Comparison of ENCODE assay signal across 9 cellular contexts in genomic region chr17:78935419-78936323, GRCh38. TPM values are rescaled to one million over a fixed set of nuclear protein-coding genes. Genes with fewer than 3 reads are reported as not detected.
DNase-seq lines count a peak whose midpoint lies in the region; ATAC-seq and TF ChIP-seq lines count a peak whose summit lies in the region.
"Had no signal": no experiment of that assay in that cellular context is flagged by ENCODE, and none has a peak within 500 bp of the region (broad histone marks: within the 10 kb centered on the region; RNA-seq: fewer than 3 reads in every experiment).

No MANE protein-coding gene starts in this region.

- TF ChIP-seq CTCF in AG09319 (IDR thresholded peaks at IDR 0.05; ENCODE audit: low read depth, low read length): no peak
- no peak for TF ChIP-seq CTCF in omental fat pad (IDR thresholded peaks at IDR 0.05)

- ATAC-seq in omental fat pad (ENCODE audit: low FRiP score): peak; percentile 74
- no peak for ATAC-seq in GM21423 (IDR thresholded peaks at IDR 0.05; ENCODE audit: unreplicated experiment)
- no peak for ATAC-seq in HG02798 (IDR thresholded peaks at IDR 0.05; ENCODE audit: poor library complexity, unreplicated experiment)
- no peak for ATAC-seq in HG02973 (IDR thresholded peaks at IDR 0.05; ENCODE audit: unreplicated experiment)

- peak; percentile 87 for DNase-seq in AG09319 (ENCODE audit: extremely low read depth, low read depth)
- peak; percentile 43 to 94 for DNase-seq in NCI-H446 (lab: John Stamatoyannopoulos, UW)
- DNase-seq in epidermal melanocyte (ENCODE audit: insufficient read length, low spot score): peak; percentile 48
- DNase-seq in omental fat pad (ENCODE audit: low spot score): no peak
- no peak for DNase-seq in NCI-H748 (lab: John Stamatoyannopoulos, UW; ENCODE audit: unreplicated experiment)

RNA-seq across cellular contexts. Expression of gene TIMP2, which starts 10.5 kb away (rescaled TPM):
- 100 to 1,000 TPM; 139 to 161 (median 150) TPM for total RNA-seq in omental fat pad

RNA-seq across cellular contexts. Expression of gene CEP295NL, which starts 32.7 kb away (rescaled TPM):
- total RNA-seq in omental fat pad: 10 to 100 TPM in 1 of 4 donors, 1 to 10 TPM in 3; 2.7 to 11.8 (median 5.5) TPM
- total RNA-seq: T-helper 2 cell treated with Interferon-gamma antibody and Interleukin-4, amounts not matched to agents 100 ng/mL and 5 ng/mL, for 36 hours had no signal

RNA-seq across cellular contexts. Expression of gene LGALS3BP, which starts 44.1 kb away (rescaled TPM):
- 100 to 1,000 TPM; 325 to 516 (median 441) TPM for total RNA-seq in omental fat pad

Comparison
In these comparisons a context has a peak if more than half of its experiments do, and no peak if none do; other contexts are left out.
1. DNase-seq: peak in AG09319 (single experiment), NCI-H446 (2 of 2) and epidermal melanocyte (single experiment); none in omental fat pad (single experiment) and NCI-H748 (single experiment).